22 cellular contexts compared by ENCODE assay signal in genomic region chr12:113747048-113747447, GRCh38.
DNase-seq lines count a peak whose midpoint lies in the region; ATAC-seq, FAIRE-seq and TF ChIP-seq lines count a peak whose summit lies in the region.
"Had no signal": no experiment of that assay in that cellular context is flagged by ENCODE, and none has a peak within 500 bp of the region (broad histone marks: within the 10 kb centered on the region; RNA-seq: fewer than 3 reads in every experiment).

No MANE protein-coding gene starts in this region.

- H3K79me2 ChIP-seq in K562 (ENCODE audit: control insufficient read depth, insufficient read depth, low read length): no peaks in the 10 kb centered on the region

- H3K9me3 Mint-ChIP-seq in natural killer cell (no peaks in the 10 kb centered on the region), Calu3 (ENCODE audit: low read depth, unreplicated experiment) (no peaks in the 10 kb centered on the region)
- H3K9me3 Mint-ChIP-seq: activated naive CD8-positive, alpha-beta T cell treated with anti-CD3 and anti-CD28 coated beads for 36 hours; activated T-cell treated with anti-CD3 and anti-CD28 coated beads, Interleukin-2, amount 50 U/mL, for 4 hours; dendritic cell treated with granulocyte-macrophage colony-stimulating factor and Interleukin-4, amounts not matched to agents 40 ng/mL and 50 ng/mL, for 4 days; natural killer cell treated with Interleukin-12 subunit alpha and Interleukin-12 subunit beta and Interleukin-15 and Interleukin-18, amount 100 ng/mL, for 72 hours; stimulated activated naive CD8-positive, alpha-beta T cell treated with anti-CD3 and anti-CD28 coated beads, Interleukin-15, Interleukin-2, amounts not matched to agents 100 ng/mL and 50 ng/mL, for 24 hours had no signal

- H3K27ac Mint-ChIP-seq in natural killer cell (no peak overlapping the region), Calu3 (ENCODE audit: unreplicated experiment) (no peak overlapping the region)
- H3K27ac Mint-ChIP-seq: activated naive CD8-positive, alpha-beta T cell treated with anti-CD3 and anti-CD28 coated beads for 36 hours; dendritic cell treated with granulocyte-macrophage colony-stimulating factor and Interleukin-4, amounts not matched to agents 40 ng/mL and 50 ng/mL, for 4 days; natural killer cell treated with Interleukin-12 subunit alpha and Interleukin-12 subunit beta and Interleukin-15 and Interleukin-18, amount 100 ng/mL, for 72 hours; stimulated activated naive CD8-positive, alpha-beta T cell treated with anti-CD3 and anti-CD28 coated beads, Interleukin-15, Interleukin-2, amounts not matched to agents 100 ng/mL and 50 ng/mL, for 24 hours had no signal

- no TSS peak for BruUV-seq in A673 (replicated peaks; lab: Mats Ljungman, UMichigan)
- no TSS peak for BruUV-seq in K562 (replicated peaks; lab: Mats Ljungman, UMichigan)
- BruUV-seq in Calu3 (replicated peaks; lab: Mats Ljungman, UMichigan): no TSS peak

- TF ChIP-seq EP300 in A549 (IDR thresholded peaks at IDR 0.05): no peak
- no peak for TF ChIP-seq EP300 in K562 (IDR thresholded peaks at IDR 0.05; ENCODE audit: low read length)

- ATAC-seq in A549: no peak
- peak; percentile 59 for ATAC-seq in K562
- no peak for ATAC-seq in HG02981 (IDR thresholded peaks at IDR 0.05; ENCODE audit: unreplicated experiment)
- no peak for ATAC-seq in natural killer cell
- ATAC-seq in HG02852 (IDR thresholded peaks at IDR 0.05; ENCODE audit: unreplicated experiment): no peak
- ATAC-seq: activated T-cell treated with anti-CD3 and anti-CD28 coated beads, Interleukin-2, amount 50 U/mL, for 4 hours; natural killer cell treated with Interleukin-12 subunit alpha and Interleukin-12 subunit beta and Interleukin-15 and Interleukin-18, amount 100 ng/mL, for 72 hours; upper lobe of right lung had no signal

- H3K9ac ChIP-seq in K562 (ENCODE audit: insufficient read depth in 1 of 2, low read depth in 2 of 2, low read length in 2 of 2): no peak overlapping the region; a peak in 1 of 4 replicates
- H3K9ac ChIP-seq: BLaER1 treated with 17β-estradiol and CSF1 and Interleukin-3, amounts not matched to agents 10 nM and 100 nM had no signal

- H3K4me1 ChIP-seq in A549: no peaks in the 10 kb centered on the region
- no peaks in the 10 kb centered on the region for H3K4me1 ChIP-seq in A673 (ENCODE audit: insufficient read depth, low read length, poor library complexity, severe bottlenecking)
- peaks cover 5 to 21% of the 10 kb centered on the region in 2 experiments; a peak in 3 of 5 replicates for H3K4me1 ChIP-seq in K562 (replicated peaks in 1 of 2; ENCODE audit: control insufficient read depth in 2 of 2, insufficient read depth in 2 of 2, low read length in 2 of 2)
- H3K4me1 ChIP-seq: upper lobe of right lung had no signal

- H3K27me3 Mint-ChIP-seq in natural killer cell (ENCODE audit: low read depth in 2 of 2) (peaks cover 15% of the 10 kb centered on the region in 2 donors), Calu3 (ENCODE audit: unreplicated experiment) (peaks cover 93% of the 10 kb centered on the region)

- H3K27me3 ChIP-seq in A673 (replicated peaks; ENCODE audit: insufficient read depth, low read depth, low read length, poor library complexity): peaks cover 36% of the 10 kb centered on the region
- no peaks in the 10 kb centered on the region for H3K27me3 ChIP-seq in K562 (ENCODE audit: control insufficient read depth in 2 of 2, insufficient read depth in 2 of 2, low read length in 2 of 2)
- H3K27me3 ChIP-seq: BLaER1 treated with 17β-estradiol and CSF1 and Interleukin-3, amounts not matched to agents 10 nM and 100 nM; upper lobe of right lung had no signal

- TF ChIP-seq RAD21 in A549 (conservative IDR thresholded peaks at IDR 0.05 in 1 of 2, IDR thresholded peaks at IDR 0.05 in 1 of 2) (no peak), K562 (CRISPR knock-in tag; conservative IDR thresholded peaks at IDR 0.05 in 1 of 2, IDR thresholded peaks at IDR 0.05 in 1 of 2) (no peak)

- no peak overlapping the region for H3K27ac ChIP-seq in A549
- H3K27ac ChIP-seq in A673 (ENCODE audit: low read depth, low read length, poor library complexity, severe bottlenecking): no peak overlapping the region
- no peak overlapping the region for H3K27ac ChIP-seq in K562 (ENCODE audit: extremely low read depth, low read depth, low read length)
- H3K27ac ChIP-seq: BLaER1 treated with 17β-estradiol and CSF1 and Interleukin-3, amounts not matched to agents 10 nM and 100 nM; brain microvascular endothelial cell; epithelial cell of prostate; PC-9; upper lobe of right lung had no signal

- no peak for TF ChIP-seq POLR2A in A549 (IDR thresholded peaks at IDR 0.05; ENCODE audit: low read length)
- TF ChIP-seq POLR2A in K562 (conservative IDR thresholded peaks at IDR 0.05): no peak

- TF ChIP-seq CTCF in A549 (IDR thresholded peaks at IDR 0.05) (no peak), A673 (conservative IDR thresholded peaks at IDR 0.05; ENCODE audit: low read depth, low read length) (no peak), K562 (IDR thresholded peaks at IDR 0.05 in 2 of 3, conservative IDR thresholded peaks at IDR 0.05 in 1 of 3; ENCODE audit: insufficient read depth in 2 of 3, low read depth in 1 of 3, low read length in 3 of 3) (no peak), natural killer cell (IDR thresholded peaks at IDR 0.05) (no peak), Calu3 (IDR thresholded peaks at IDR 0.05; ENCODE audit: unreplicated experiment) (no peak)

- H2AFZ ChIP-seq in K562 (ENCODE audit: low read depth, low read length): peak overlapping the region; percentile 88
- H2AFZ ChIP-seq: PC-9 had no signal

- FAIRE-seq in A549 (lab: Jason Lieb, UNC): no peak
- FAIRE-seq in K562 (lab: Jason Lieb, UNC): peak; percentile 67

- H3K4me2 ChIP-seq in A549: no peak overlapping the region
- H3K4me2 ChIP-seq in K562 (ENCODE audit: insufficient read depth, low read length): no peak overlapping the region
- H3K4me2 ChIP-seq: BLaER1 treated with 17β-estradiol and CSF1 and Interleukin-3, amounts not matched to agents 10 nM and 100 nM; PC-9 had no signal

- WGBS in A549 (ENCODE audit: missing lambda C conversion rate): 57% methylated on average over 5 of the region's 5 CpGs
- 32% methylated on average over 5 of the region's 5 CpGs for WGBS in K562 (ENCODE audit: insufficient coverage, low coverage, missing lambda C conversion rate)

- POLR2A ChIA-PET in A549 (lab: Yijun Ruan, JAX) (no interaction called here), A673 (lab: Charles Lee; ENCODE audit: low non-redundant PET) (no interaction called here), K562 (lab: Yijun Ruan, JAX) (interaction anchor here (0.6 to 1.5 kb wide), 5 partner anchors 10 to 207 kb away, joined by 3 to 5 read pairs (median 4); no protein-coding TSS in a partner anchor)

- H3K36me3 ChIP-seq in A673 (ENCODE audit: insufficient read depth, low read length, poor library complexity, severe bottlenecking): no peaks in the 10 kb centered on the region
- peaks cover 9% of the 10 kb centered on the region; the same call in 2 of the 3 replicates for H3K36me3 ChIP-seq in K562 (ENCODE audit: control insufficient read depth, insufficient read depth, low read length)
- H3K36me3 ChIP-seq: BLaER1 treated with 17β-estradiol and CSF1 and Interleukin-3, amounts not matched to agents 10 nM and 100 nM; brain microvascular endothelial cell; MG63; upper lobe of right lung had no signal

- H3K9me1 ChIP-seq in K562 (ENCODE audit: control insufficient read depth, insufficient read depth, low read length): no peaks in the 10 kb centered on the region

- CTCF ChIA-PET in A549 (lab: Yijun Ruan, JAX) (interaction anchor here (0.5 to 1.5 kb wide), 2 partner anchors 61 to 285 kb away, joined by 3 read pairs; no protein-coding TSS in a partner anchor), A673 (lab: Charles Lee) (no interaction called here), K562 (lab: Yijun Ruan, JAX; ENCODE audit: low intra/inter-chr PET ratio) (interaction anchor here (0.6 kb wide), 1 partner anchor 61 kb away, joined by 3 read pairs; no protein-coding TSS in a partner anchor), Calu3 (lab: Charles Lee) (interaction anchor here (0.6 kb wide), 1 partner anchor 412 kb away, joined by 4 read pairs; no protein-coding TSS in a partner anchor)

- no peaks in the 10 kb centered on the region; the same call in 1 of the 2 replicates for H4K20me1 ChIP-seq in K562 (replicated peaks; ENCODE audit: control insufficient read depth, insufficient read depth, low read length)
- H4K20me1 ChIP-seq: BLaER1 treated with 17β-estradiol and CSF1 and Interleukin-3, amounts not matched to agents 10 nM and 100 nM had no signal

- H3K4me1 Mint-ChIP-seq in natural killer cell (no peaks in the 10 kb centered on the region), Calu3 (ENCODE audit: low read depth, unreplicated experiment) (no peaks in the 10 kb centered on the region)
- H3K4me1 Mint-ChIP-seq: activated naive CD8-positive, alpha-beta T cell treated with anti-CD3 and anti-CD28 coated beads for 36 hours had no signal

- peaks cover 7% of the 10 kb centered on the region; the same call in 1 of the 3 replicates for H3K9me3 ChIP-seq in A549
- H3K9me3 ChIP-seq in A673 (ENCODE audit: low read depth, low read length, poor library complexity, severe bottlenecking): no peaks in the 10 kb centered on the region
- H3K9me3 ChIP-seq in K562 (replicated peaks; ENCODE audit: control insufficient read depth, insufficient read depth, low read depth, low read length): no peaks in the 10 kb centered on the region
- H3K9me3 ChIP-seq: BLaER1 treated with 17β-estradiol and CSF1 and Interleukin-3, amounts not matched to agents 10 nM and 100 nM; MG63; upper lobe of right lung had no signal

- in situ Hi-C loops in K562 (cut with MboI): no loop called here

- intact Hi-C loops in A673 (cut with micrococcal nuclease; ENCODE audit: unreplicated experiment) (no loop called here), K562 (cut with micrococcal nuclease) (no loop called here), natural killer cell (cut with micrococcal nuclease) (no loop called here), Calu3 (cut with micrococcal nuclease; ENCODE audit: unreplicated experiment) (no loop called here)

- DNase-seq in A549 (ENCODE audit: low read depth in 1 of 2, low spot score in 1 of 2): peak in 1 of 2 experiments; percentile 30
- DNase-seq in A673 (ENCODE audit: low spot score): peak; percentile 45
- peak; percentile 10 for DNase-seq in NAMALWA (ENCODE audit: low spot score)
- peak; percentile 79 to 86 (median 84) for DNase-seq in K562 (ENCODE audit: extremely low read depth in 1 of 4, low spot score in 3 of 4)
- no peak for DNase-seq in natural killer cell
- DNase-seq in Calu3: no peak
- DNase-seq: activated CD4-positive, alpha-beta T cell treated with anti-CD3 and anti-CD28 coated beads, Interleukin-2, amount 50 U/mL, for 48 hours; activated naive CD8-positive, alpha-beta T cell treated with anti-CD3 and anti-CD28 coated beads for 36 hours; activated T-cell treated with anti-CD3 and anti-CD28 coated beads, Interleukin-2, amount 50 U/mL, for 4 hours; brain microvascular endothelial cell; glutamatergic neuron; MG63; NCI-H446 treated with DMSO at 0.1 percent for 48 hours; PC-9; upper lobe of right lung had no signal

- H3K4me3 ChIP-seq in A549 (no peak overlapping the region), A673 (ENCODE audit: low read depth, low read length, poor library complexity, severe bottlenecking) (no peak overlapping the region), K562 (no peak overlapping the region)
- H3K4me3 ChIP-seq: BLaER1 treated with 17β-estradiol and CSF1 and Interleukin-3, amounts not matched to agents 10 nM and 100 nM; MG63; PC-9; upper lobe of right lung had no signal

- H3K36me3 Mint-ChIP-seq in natural killer cell (no peaks in the 10 kb centered on the region), Calu3 (ENCODE audit: insufficient read depth, unreplicated experiment) (no peaks in the 10 kb centered on the region)
- H3K36me3 Mint-ChIP-seq: activated naive CD8-positive, alpha-beta T cell treated with anti-CD3 and anti-CD28 coated beads for 36 hours; natural killer cell treated with Interleukin-12 subunit alpha and Interleukin-12 subunit beta and Interleukin-15 and Interleukin-18, amount 100 ng/mL, for 72 hours had no signal

- H3K4me3 Mint-ChIP-seq in natural killer cell (no peak overlapping the region), Calu3 (ENCODE audit: low read depth, unreplicated experiment) (no peak overlapping the region)
- H3K4me3 Mint-ChIP-seq: activated naive CD8-positive, alpha-beta T cell treated with anti-CD3 and anti-CD28 coated beads for 36 hours; activated T-cell treated with anti-CD3 and anti-CD28 coated beads, Interleukin-2, amount 50 U/mL, for 4 hours; dendritic cell treated with granulocyte-macrophage colony-stimulating factor and Interleukin-4, amounts not matched to agents 40 ng/mL and 50 ng/mL, for 4 days; natural killer cell treated with Interleukin-12 subunit alpha and Interleukin-12 subunit beta and Interleukin-15 and Interleukin-18, amount 100 ng/mL, for 72 hours; stimulated activated naive CD8-positive, alpha-beta T cell treated with anti-CD3 and anti-CD28 coated beads, Interleukin-15, Interleukin-2, amounts not matched to agents 100 ng/mL and 50 ng/mL, for 24 hours had no signal

Comparison
In these comparisons a context has a peak if more than half of its experiments do, and no peak if none do; other contexts are left out.
1. DNase-seq: peak in A673 (single experiment), NAMALWA (single experiment) and K562 (4 of 4); none in natural killer cell (single experiment) and Calu3 (single experiment).
2. Of the 35 proteins assayed by ChIP-seq in both K562 and A549: peak only in K562: E2F6, ESRRA, HDAC2, MAX, MAZ and RNF2; only in A549: none; in both: USF2; in neither: 26; mixed calls (peak in some experiments, not most) for 2.